16 cellular contexts compared by ENCODE assay signal in the genomic region with DNA sequence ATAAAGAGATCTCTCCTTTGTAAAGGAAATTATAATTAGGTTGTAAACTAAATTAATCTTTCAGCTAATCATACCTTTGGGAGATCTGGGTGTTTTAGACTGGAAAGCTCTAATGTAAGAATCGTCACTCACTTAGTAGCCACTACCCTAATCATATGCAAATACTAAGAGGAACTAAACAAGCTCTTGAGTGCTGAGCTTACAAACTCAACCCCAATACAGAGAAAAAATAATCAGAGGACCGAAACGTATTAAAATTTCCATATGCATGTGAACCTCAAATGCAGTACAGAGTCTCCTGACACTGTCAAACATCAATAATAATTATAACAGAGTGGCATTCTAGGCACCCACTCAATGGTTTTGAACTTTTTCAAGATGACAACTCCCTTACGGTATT.
DNase-seq lines count a peak whose midpoint lies in the region; ATAC-seq and TF ChIP-seq lines count a peak whose summit lies in the region.
"Had no signal": no experiment of that assay in that cellular context is flagged by ENCODE, and none has a peak within 500 bp of the region (broad histone marks: within the 10 kb centered on the region; RNA-seq: fewer than 3 reads in every experiment).

No MANE protein-coding gene starts in this region.

- H3K4me1 Mint-ChIP-seq in activated B cell treated with CpG ODN at 0.5 μM for 24 hours = peaks cover 22% of the 10 kb centered on the region

- no peaks in the 10 kb centered on the region for H3K36me3 Mint-ChIP-seq in activated B cell treated with CpG ODN at 0.5 μM for 24 hours (ENCODE audit: low read depth)

- no peak for TF ChIP-seq CTCF in activated B cell treated with CpG ODN at 0.5 μM for 24 hours (IDR thresholded peaks at IDR 0.05)

- no peaks in the 10 kb centered on the region for H3K27me3 ChIP-seq in MG63

- DNase-seq in activated B cell treated with CpG ODN at 0.5 μM for 24 hours (no peak), MG63 (no peak), NCI-H446 treated with DMSO at 0.1 percent for 48 hours (lab: John Stamatoyannopoulos, UW) (no peak), glomerular visceral epithelial cell (ENCODE audit: extremely low spot score) (no peak)
- no peak for DNase-seq in activated effector memory CD4-positive, alpha-beta T cell treated with Interleukin-2 at 50 U/mL for 16 hours
- DNase-seq: COR-L47, DMS53, NCI-H774, SIG-M5, T-helper 17 cell had no signal

- H3K9me3 ChIP-seq in MG63 = no peaks in the 10 kb centered on the region

- POLR2A ChIA-PET in activated B cell treated with CpG ODN at 0.5 μM for 24 hours (lab: Charles Lee) = interaction anchor here (0.5 to 1.0 kb wide), 3 partner anchors 11 to 39 kb away, joined by 3 to 4 read pairs (median 4); no protein-coding TSS in a partner anchor

- H3K27me3 Mint-ChIP-seq in activated B cell treated with CpG ODN at 0.5 μM for 24 hours = no peaks in the 10 kb centered on the region
- H3K27me3 Mint-ChIP-seq: T-helper 17 cell had no signal

- CTCF ChIA-PET in activated B cell treated with CpG ODN at 0.5 μM for 24 hours (lab: Charles Lee) = no interaction called here

- no peak overlapping the region for H3K4me3 ChIP-seq in MG63
- H3K4me3 ChIP-seq: A549 had no signal

- H3K9me3 Mint-ChIP-seq in activated B cell treated with CpG ODN at 0.5 μM for 24 hours = no peaks in the 10 kb centered on the region

- ATAC-seq in GM18498 (IDR thresholded peaks at IDR 0.05; ENCODE audit: unreplicated experiment) (peak; percentile 47), GM21390 (IDR thresholded peaks at IDR 0.05; ENCODE audit: unreplicated experiment) (peak; percentile 71), HG03095 (IDR thresholded peaks at IDR 0.05; ENCODE audit: unreplicated experiment) (peak; percentile 53), activated B cell treated with CpG ODN at 0.5 μM for 24 hours (ENCODE audit: low read depth) (peak; percentile 74)
- ATAC-seq: A549, HCT116, T-helper 17 cell had no signal

- peak overlapping the region; percentile 36 for H3K4me3 Mint-ChIP-seq in activated B cell treated with CpG ODN at 0.5 μM for 24 hours
- H3K4me3 Mint-ChIP-seq: CD14-positive monocyte, T-helper 17 cell had no signal

- H3K27ac Mint-ChIP-seq in activated B cell treated with CpG ODN at 0.5 μM for 24 hours = peak overlapping the region; percentile 27
- H3K27ac Mint-ChIP-seq: CD14-positive monocyte, T-helper 17 cell had no signal

- intact Hi-C loops in activated B cell treated with CpG ODN at 0.5 μM for 24 hours (cut with micrococcal nuclease) = loop anchor here (1.0 to 5.0 kb wide), 2 partner anchors 11 to 35 kb away; no protein-coding TSS in a partner anchor

- H3K36me3 ChIP-seq in MG63 = no peaks in the 10 kb centered on the region
